ENCODE assay signal across 1 cellular context in the genomic region with DNA sequence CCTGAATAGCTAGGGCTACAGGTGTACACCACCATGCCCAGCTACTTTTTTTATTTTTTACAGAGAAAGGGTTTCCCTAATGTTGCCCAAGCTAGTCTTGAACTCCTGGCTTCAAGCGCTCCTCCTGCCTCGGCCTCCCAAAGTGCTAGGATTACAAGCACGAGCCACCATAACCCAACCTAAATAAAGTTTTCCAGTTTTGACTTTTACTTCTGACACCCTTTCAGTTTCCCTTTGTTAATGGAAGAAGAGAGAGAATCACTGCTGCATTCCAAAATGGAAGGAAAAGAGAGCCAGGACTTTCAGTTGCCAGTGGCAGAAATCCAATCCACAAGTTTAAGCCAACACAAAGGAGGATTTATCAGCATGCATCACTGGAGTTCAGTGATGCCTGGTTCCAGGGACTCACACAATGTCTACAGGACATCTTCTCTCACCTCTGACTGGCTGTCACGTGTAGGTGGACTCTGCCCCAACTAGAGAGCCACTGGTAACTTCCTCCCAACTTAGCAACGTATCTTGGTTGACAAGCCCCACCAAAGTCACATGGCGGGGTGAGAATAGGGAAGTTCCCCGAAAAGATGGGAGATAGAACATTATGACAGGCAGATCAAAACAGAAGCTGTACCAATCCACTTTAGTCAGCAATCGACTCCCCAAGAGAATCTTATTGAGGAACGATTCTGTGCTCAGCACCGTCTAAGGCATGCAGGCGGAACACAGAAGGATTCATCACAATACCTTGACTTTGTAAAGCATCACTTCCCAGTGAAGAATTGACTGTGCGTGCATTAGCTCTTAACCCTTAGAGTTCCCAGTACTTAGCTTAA.
TF ChIP-seq lines count a peak whose summit lies in the region.

No MANE protein-coding gene starts in this region.

TF ChIP-seq in GM12878, 131 proteins besides CTCF, POLR2A, EP300 and RAD21 (continued from another document):
- TF ChIP-seq, protein P1, sequence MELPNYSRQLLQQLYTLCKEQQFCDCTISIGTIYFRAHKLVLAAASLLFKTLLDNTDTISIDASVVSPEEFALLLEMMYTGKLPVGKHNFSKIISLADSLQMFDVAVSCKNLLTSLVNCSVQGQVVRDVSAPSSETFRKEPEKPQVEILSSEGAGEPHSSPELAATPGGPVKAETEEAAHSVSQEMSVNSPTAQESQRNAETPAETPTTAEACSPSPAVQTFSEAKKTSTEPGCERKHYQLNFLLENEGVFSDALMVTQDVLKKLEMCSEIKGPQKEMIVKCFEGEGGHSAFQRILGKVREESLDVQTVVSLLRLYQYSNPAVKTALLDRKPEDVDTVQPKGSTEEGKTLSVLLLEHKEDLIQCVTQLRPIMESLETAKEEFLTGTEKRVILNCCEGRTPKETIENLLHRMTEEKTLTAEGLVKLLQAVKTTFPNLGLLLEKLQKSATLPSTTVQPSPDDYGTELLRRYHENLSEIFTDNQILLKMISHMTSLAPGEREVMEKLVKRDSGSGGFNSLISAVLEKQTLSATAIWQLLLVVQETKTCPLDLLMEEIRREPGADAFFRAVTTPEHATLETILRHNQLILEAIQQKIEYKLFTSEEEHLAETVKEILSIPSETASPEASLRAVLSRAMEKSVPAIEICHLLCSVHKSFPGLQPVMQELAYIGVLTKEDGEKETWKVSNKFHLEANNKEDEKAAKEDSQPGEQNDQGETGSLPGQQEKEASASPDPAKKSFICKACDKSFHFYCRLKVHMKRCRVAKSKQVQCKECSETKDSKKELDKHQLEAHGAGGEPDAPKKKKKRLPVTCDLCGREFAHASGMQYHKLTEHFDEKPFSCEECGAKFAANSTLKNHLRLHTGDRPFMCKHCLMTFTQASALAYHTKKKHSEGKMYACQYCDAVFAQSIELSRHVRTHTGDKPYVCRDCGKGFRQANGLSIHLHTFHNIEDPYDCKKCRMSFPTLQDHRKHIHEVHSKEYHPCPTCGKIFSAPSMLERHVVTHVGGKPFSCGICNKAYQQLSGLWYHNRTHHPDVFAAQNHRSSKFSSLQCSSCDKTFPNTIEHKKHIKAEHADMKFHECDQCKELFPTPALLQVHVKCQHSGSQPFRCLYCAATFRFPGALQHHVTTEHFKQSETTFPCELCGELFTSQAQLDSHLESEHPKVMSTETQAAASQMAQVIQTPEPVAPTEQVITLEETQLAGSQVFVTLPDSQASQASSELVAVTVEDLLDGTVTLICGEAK (IDR thresholded peaks at IDR 0.05; ENCODE audit: borderline replicate concordance), result peak; percentile 92
- TF ChIP-seq ZNF24 (IDR thresholded peaks at IDR 0.05) (no peak), ZNF217 (IDR thresholded peaks at IDR 0.05) (no peak), CBX3 (IDR thresholded peaks at IDR 0.05; ENCODE audit: borderline replicate concordance, low read depth) (no peak), MEF2A (IDR thresholded peaks at IDR 0.05; ENCODE audit: insufficient read depth, low read depth, low read length) (no peak), SIX5 (IDR thresholded peaks at IDR 0.05; ENCODE audit: low read depth, low read length, severe bottlenecking) (no peak), JUNB (IDR thresholded peaks at IDR 0.05) (no peak; the same call in 1 of the 2 replicates), ETV6 (conservative IDR thresholded peaks at IDR 0.05 in 1 of 2, IDR thresholded peaks at IDR 0.05 in 1 of 2; ENCODE audit: borderline replicate concordance in 1 of 2, low read depth in 1 of 2) (peak in 1 of 2 experiments; percentile 52; a peak in 1 of 4 replicates), NFYA (IDR thresholded peaks at IDR 0.05; ENCODE audit: borderline replicate concordance, low read depth, low read length) (no peak), CBX5 (IDR thresholded peaks at IDR 0.05; ENCODE audit: low read depth) (no peak), CHD1 (IDR thresholded peaks at IDR 0.05; ENCODE audit: low read depth, low read length) (no peak), MTA2 (IDR thresholded peaks at IDR 0.05; ENCODE audit: low read depth) (no peak), EED (IDR thresholded peaks at IDR 0.05; ENCODE audit: low read depth) (no peak), NFIC (IDR thresholded peaks at IDR 0.05; ENCODE audit: low read depth, low read length) (no peak; the same call in 1 of the 2 replicates), DPF2 (IDR thresholded peaks at IDR 0.05) (no peak), RAD51 (IDR thresholded peaks at IDR 0.05) (peak; percentile 90)
- TF ChIP-seq, protein P2, sequence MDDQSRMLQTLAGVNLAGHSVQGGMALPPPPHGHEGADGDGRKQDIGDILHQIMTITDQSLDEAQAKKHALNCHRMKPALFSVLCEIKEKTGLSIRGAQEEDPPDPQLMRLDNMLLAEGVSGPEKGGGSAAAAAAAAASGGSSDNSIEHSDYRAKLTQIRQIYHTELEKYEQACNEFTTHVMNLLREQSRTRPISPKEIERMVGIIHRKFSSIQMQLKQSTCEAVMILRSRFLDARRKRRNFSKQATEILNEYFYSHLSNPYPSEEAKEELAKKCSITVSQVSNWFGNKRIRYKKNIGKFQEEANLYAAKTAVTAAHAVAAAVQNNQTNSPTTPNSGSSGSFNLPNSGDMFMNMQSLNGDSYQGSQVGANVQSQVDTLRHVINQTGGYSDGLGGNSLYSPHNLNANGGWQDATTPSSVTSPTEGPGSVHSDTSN (IDR thresholded peaks at IDR 0.05; ENCODE audit: insufficient replicate concordance, low read depth, low read length), result no peak
- TF ChIP-seq, protein P3, sequence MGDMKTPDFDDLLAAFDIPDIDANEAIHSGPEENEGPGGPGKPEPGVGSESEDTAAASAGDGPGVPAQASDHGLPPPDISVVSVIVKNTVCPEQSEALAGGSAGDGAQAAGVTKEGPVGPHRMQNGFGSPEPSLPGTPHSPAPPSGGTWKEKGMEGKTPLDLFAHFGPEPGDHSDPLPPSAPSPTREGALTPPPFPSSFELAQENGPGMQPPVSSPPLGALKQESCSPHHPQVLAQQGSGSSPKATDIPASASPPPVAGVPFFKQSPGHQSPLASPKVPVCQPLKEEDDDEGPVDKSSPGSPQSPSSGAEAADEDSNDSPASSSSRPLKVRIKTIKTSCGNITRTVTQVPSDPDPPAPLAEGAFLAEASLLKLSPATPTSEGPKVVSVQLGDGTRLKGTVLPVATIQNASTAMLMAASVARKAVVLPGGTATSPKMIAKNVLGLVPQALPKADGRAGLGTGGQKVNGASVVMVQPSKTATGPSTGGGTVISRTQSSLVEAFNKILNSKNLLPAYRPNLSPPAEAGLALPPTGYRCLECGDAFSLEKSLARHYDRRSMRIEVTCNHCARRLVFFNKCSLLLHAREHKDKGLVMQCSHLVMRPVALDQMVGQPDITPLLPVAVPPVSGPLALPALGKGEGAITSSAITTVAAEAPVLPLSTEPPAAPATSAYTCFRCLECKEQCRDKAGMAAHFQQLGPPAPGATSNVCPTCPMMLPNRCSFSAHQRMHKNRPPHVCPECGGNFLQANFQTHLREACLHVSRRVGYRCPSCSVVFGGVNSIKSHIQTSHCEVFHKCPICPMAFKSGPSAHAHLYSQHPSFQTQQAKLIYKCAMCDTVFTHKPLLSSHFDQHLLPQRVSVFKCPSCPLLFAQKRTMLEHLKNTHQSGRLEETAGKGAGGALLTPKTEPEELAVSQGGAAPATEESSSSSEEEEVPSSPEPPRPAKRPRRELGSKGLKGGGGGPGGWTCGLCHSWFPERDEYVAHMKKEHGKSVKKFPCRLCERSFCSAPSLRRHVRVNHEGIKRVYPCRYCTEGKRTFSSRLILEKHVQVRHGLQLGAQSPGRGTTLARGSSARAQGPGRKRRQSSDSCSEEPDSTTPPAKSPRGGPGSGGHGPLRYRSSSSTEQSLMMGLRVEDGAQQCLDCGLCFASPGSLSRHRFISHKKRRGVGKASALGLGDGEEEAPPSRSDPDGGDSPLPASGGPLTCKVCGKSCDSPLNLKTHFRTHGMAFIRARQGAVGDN (IDR thresholded peaks at IDR 0.05), result no peak
- TF ChIP-seq, protein P4, sequence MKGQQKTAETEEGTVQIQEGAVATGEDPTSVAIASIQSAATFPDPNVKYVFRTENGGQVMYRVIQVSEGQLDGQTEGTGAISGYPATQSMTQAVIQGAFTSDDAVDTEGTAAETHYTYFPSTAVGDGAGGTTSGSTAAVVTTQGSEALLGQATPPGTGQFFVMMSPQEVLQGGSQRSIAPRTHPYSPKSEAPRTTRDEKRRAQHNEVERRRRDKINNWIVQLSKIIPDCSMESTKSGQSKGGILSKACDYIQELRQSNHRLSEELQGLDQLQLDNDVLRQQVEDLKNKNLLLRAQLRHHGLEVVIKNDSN (IDR thresholded peaks at IDR 0.05; ENCODE audit: borderline replicate concordance, extremely low read length, insufficient read depth, low read depth, low read length), result peak; percentile 14
